ENCODE assay signal across 10 cellular contexts in the genomic region with DNA sequence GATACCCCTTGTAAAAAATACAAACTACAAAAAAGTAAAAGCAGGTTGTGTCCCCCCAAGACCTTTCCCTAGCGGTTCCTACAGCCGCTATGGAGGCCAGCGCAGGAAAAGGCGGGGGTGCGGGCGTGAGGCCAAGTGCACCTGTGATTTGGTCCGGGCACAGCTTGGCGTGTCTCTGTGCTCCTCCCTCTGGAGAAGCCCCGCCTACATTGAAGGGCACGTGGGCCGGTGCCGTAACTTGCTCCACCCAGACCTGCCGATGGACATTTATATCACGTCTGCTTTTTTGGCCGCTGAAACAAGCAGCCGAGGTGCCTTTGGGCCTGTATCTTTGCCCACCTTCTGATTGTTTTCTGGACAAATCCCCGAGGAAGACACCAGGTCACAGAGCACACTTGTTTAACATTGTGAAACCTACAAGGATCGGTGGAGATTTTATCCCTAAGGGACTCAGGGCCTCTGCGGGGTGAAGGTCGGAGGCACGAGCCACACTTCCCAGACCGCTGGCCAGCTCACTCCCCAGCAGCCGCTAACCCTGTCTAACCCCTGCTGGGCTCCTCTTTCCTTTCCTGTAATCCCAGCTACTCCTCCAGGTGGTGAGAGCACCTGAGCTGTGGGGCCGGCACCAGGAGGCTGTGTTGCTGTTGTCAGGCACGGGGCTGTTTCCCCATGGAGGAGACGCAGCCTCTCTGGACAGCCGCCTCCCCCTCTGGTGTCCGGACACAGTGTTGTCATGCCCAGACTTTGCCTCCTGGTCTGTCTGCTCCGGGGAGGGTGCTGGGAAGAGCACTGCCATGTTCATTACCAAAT. TPM values are rescaled to one million over a fixed set of nuclear protein-coding genes. Genes with fewer than 3 reads are reported as not detected.
A peak's percentile ranks its signal among the peaks of the same experiment; 100 is the strongest.
DNase-seq lines count a peak whose midpoint lies in the region; ATAC-seq, FAIRE-seq and TF ChIP-seq lines count a peak whose summit lies in the region.
"Had no signal": no experiment of that assay in that cellular context is flagged by ENCODE, and none has a peak within 500 bp of the region (broad histone marks: within the 10 kb centered on the region; RNA-seq: fewer than 3 reads in every experiment).

No MANE protein-coding gene starts in this region.

- H3K4me3 ChIP-seq in GM12878 (no peak overlapping the region), left lung (no peak overlapping the region)

- H3K27me3 Mint-ChIP-seq in activated naive CD4-positive, alpha-beta T cell treated with anti-CD3 and anti-CD28 coated beads for 36 hours (ENCODE audit: low read depth) = peaks cover 2% of the 10 kb centered on the region

- no peak for TF ChIP-seq RAD21 in GM12878 (IDR thresholded peaks at IDR 0.05; ENCODE audit: insufficient read depth, low read depth, low read length)

- peak; percentile 25 for DNase-seq in activated naive CD4-positive, alpha-beta T cell treated with anti-CD3 and anti-CD28 coated beads for 36 hours
- DNase-seq in activated naive CD4-positive, alpha-beta T cell treated with anti-CD3 and anti-CD28 coated beads, Interleukin-2, amount 50 U/mL, for 16 hours = no peak
- DNase-seq in GM12878 (ENCODE audit: low read depth, low spot score) (no peak), left lung (peak; percentile 80 to 87), ureter (ENCODE audit: low spot score) (peak; percentile 77), NCI-H446 (lab: John Stamatoyannopoulos, UW) (no peak), AG20443 (ENCODE audit: low spot score) (no peak)
- DNase-seq in activated CD4-positive, alpha-beta T cell treated with anti-CD3 and anti-CD28 coated beads for 1 hour = no peak

- H3K27me3 ChIP-seq in GM12878 (replicated peaks in 1 of 2; ENCODE audit: control insufficient read depth in 2 of 2, insufficient read depth in 2 of 2, low read length in 1 of 2) = no peaks in the 10 kb centered on the region; a peak in 2 of 4 replicates
- H3K27me3 ChIP-seq in left lung = no peaks in the 10 kb centered on the region

- no peak overlapping the region for H3K9ac ChIP-seq in GM12878 (ENCODE audit: control insufficient read depth, insufficient read depth, low read length)

- no peaks in the 10 kb centered on the region for H4K20me1 ChIP-seq in GM12878 (ENCODE audit: control insufficient read depth, insufficient read depth)

- no peaks in the 10 kb centered on the region for H3K79me2 ChIP-seq in GM12878 (ENCODE audit: control insufficient read depth, insufficient read depth, low read length)

- H3K4me1 ChIP-seq in GM12878 (ENCODE audit: control insufficient read depth, insufficient read depth, low read length) (no peaks in the 10 kb centered on the region), left lung (peaks cover 40 to 58% of the 10 kb centered on the region in 2 donors)

- TF ChIP-seq CTCF in GM12878 (IDR thresholded peaks at IDR 0.05 in 2 of 3, conservative IDR thresholded peaks at IDR 0.05 in 1 of 3; ENCODE audit: control insufficient read depth in 2 of 3, extremely low read depth in 1 of 3, insufficient read depth in 1 of 3, low read depth in 3 of 3, low read length in 3 of 3) (no peak), left lung (IDR thresholded peaks at IDR 0.05) (no peak)

- no peaks in the 10 kb centered on the region for H3K9me3 ChIP-seq in GM12878 (replicated peaks; ENCODE audit: control insufficient read depth, insufficient read depth, low read length)
- no peaks in the 10 kb centered on the region for H3K9me3 ChIP-seq in left lung

- SMC1A ChIA-PET in GM12878 (lab: Charles Lee; ENCODE audit: uncharacterized antibody, unreplicated experiment) = interaction anchor here (0.9 kb wide), 1 partner anchor 18 kb away, joined by 3 read pairs; no protein-coding TSS in a partner anchor

- H3K9me3 Mint-ChIP-seq in activated naive CD4-positive, alpha-beta T cell treated with anti-CD3 and anti-CD28 coated beads for 36 hours = no peaks in the 10 kb centered on the region
- H3K9me3 Mint-ChIP-seq: CD8-positive, alpha-beta T cell had no signal

- no peak for FAIRE-seq in GM12878 (lab: Jason Lieb, UNC)

- no peak for TF ChIP-seq POLR2A in GM12878 (IDR thresholded peaks at IDR 0.05; ENCODE audit: low read depth, low read length)

- BruUV-seq in GM12878 (replicated peaks; lab: Mats Ljungman, UMichigan) = no TSS peak

- RAD21 ChIA-PET in GM12878 (lab: Charles Lee; ENCODE audit: unreplicated experiment) = no interaction called here

- no peak for TF ChIP-seq EP300 in GM12878 (IDR thresholded peaks at IDR 0.05; ENCODE audit: borderline replicate concordance in 1 of 2, control insufficient read depth in 1 of 2, low read depth in 2 of 2, low read length in 2 of 2)

- H2AFZ ChIP-seq in GM12878 (ENCODE audit: control insufficient read depth, low read depth, low read length) = no peak overlapping the region

- peak; percentile 52 for ATAC-seq in GM12878
- peak; percentile 62 for ATAC-seq in left lung
- ATAC-seq: CD8-positive, alpha-beta T cell had no signal

- 61% methylated on average over 29 of the region's 29 CpGs for WGBS in GM12878 (ENCODE audit: insufficient coverage, insufficient replicate concordance, low lambda C conversion rate, missing lambda C conversion rate)

- no peak overlapping the region for H3K27ac ChIP-seq in GM12878 (ENCODE audit: control insufficient read depth, insufficient read depth)
- peak overlapping the region; percentile 79 to 91 for H3K27ac ChIP-seq in left lung

- no peak overlapping the region for H3K4me2 ChIP-seq in GM12878 (ENCODE audit: control insufficient read depth, insufficient read depth)

- no peaks in the 10 kb centered on the region for H3K36me3 ChIP-seq in GM12878 (ENCODE audit: control insufficient read depth in 2 of 2, insufficient read depth in 2 of 2, low read length in 1 of 2)
- H3K36me3 ChIP-seq in left lung = no peaks in the 10 kb centered on the region

- in situ Hi-C loops in GM12878 (cut with MboI) = no loop called here

- POLR2A ChIA-PET in GM12878 (lab: Charles Lee) = no interaction called here

- intact Hi-C loops in activated naive CD4-positive, alpha-beta T cell treated with anti-CD3 and anti-CD28 coated beads for 36 hours (cut with micrococcal nuclease) = no loop called here
- intact Hi-C loops in GM12878 (cut with micrococcal nuclease; ENCODE audit: unreplicated experiment) = no loop called here
- intact Hi-C loops in left lung (cut with DNase I) = no loop called here

- H3K27ac Mint-ChIP-seq in activated naive CD4-positive, alpha-beta T cell treated with anti-CD3 and anti-CD28 coated beads for 36 hours = no peak overlapping the region
- H3K27ac Mint-ChIP-seq: activated naive CD8-positive, alpha-beta T cell; CD8-positive, alpha-beta T cell had no signal

- H3K36me3 Mint-ChIP-seq in activated naive CD4-positive, alpha-beta T cell treated with anti-CD3 and anti-CD28 coated beads for 36 hours (ENCODE audit: low read depth) = no peaks in the 10 kb centered on the region
- H3K36me3 Mint-ChIP-seq: activated naive CD8-positive, alpha-beta T cell; CD8-positive, alpha-beta T cell had no signal

- CTCF ChIA-PET in activated naive CD4-positive, alpha-beta T cell treated with anti-CD3 and anti-CD28 coated beads for 36 hours (lab: Charles Lee) = no interaction called here
- CTCF ChIA-PET in GM12878 (lab: Yijun Ruan, JAX) = no interaction called here

- peaks cover 4% of the 10 kb centered on the region for H3K4me1 Mint-ChIP-seq in activated naive CD4-positive, alpha-beta T cell treated with anti-CD3 and anti-CD28 coated beads for 36 hours (ENCODE audit: low read depth)

- H3K4me3 Mint-ChIP-seq in activated naive CD4-positive, alpha-beta T cell treated with anti-CD3 and anti-CD28 coated beads for 36 hours = no peak overlapping the region
- H3K4me3 Mint-ChIP-seq: activated naive CD8-positive, alpha-beta T cell; CD8-positive, alpha-beta T cell had no signal

TF ChIP-seq in GM12878, 131 proteins besides CTCF, POLR2A, EP300 and RAD21 (continues in another document):
- TF ChIP-seq ZNF384 (IDR thresholded peaks at IDR 0.05; ENCODE audit: borderline replicate concordance, low read depth, low read length) (no peak), IKZF2 (IDR thresholded peaks at IDR 0.05) (no peak), WRNIP1 (IDR thresholded peaks at IDR 0.05; ENCODE audit: borderline replicate concordance, low read depth, low read length) (no peak)
- TF ChIP-seq, protein P1, sequence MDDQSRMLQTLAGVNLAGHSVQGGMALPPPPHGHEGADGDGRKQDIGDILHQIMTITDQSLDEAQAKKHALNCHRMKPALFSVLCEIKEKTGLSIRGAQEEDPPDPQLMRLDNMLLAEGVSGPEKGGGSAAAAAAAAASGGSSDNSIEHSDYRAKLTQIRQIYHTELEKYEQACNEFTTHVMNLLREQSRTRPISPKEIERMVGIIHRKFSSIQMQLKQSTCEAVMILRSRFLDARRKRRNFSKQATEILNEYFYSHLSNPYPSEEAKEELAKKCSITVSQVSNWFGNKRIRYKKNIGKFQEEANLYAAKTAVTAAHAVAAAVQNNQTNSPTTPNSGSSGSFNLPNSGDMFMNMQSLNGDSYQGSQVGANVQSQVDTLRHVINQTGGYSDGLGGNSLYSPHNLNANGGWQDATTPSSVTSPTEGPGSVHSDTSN (IDR thresholded peaks at IDR 0.05; ENCODE audit: insufficient replicate concordance, low read depth, low read length) = no peak

RNA-seq across cellular contexts. Expression of gene INPP5A, which starts 18.8 kb away (rescaled TPM):
- total RNA-seq in activated naive CD4-positive, alpha-beta T cell treated with anti-CD3 and anti-CD28 coated beads for 36 hours = 10 to 100 TPM; 17.3 to 19.5 TPM
- total RNA-seq in GM12878 (2013; cell fraction: nucleolus; rRNA removed) = 48.1 and 49.5 TPM in 2 replicates
- 9.3 and 12.8 TPM in 2 replicates for total RNA-seq in GM12878 (2014; rRNA removed)
- total RNA-seq in GM12878 (2014; rRNA removed; fragmentation: Illumina TruSeq; extraction: Trizol) = 7.8 and 8.8 TPM in 2 replicates
- total RNA-seq in GM12878 (2021) = 13.3 and 15.0 TPM in 2 replicates
- 2.9 TPM for polyA plus RNA-seq in GM12878 (2011; ENCODE audit: low read depth)
- 12.3 and 14.7 TPM in 2 replicates for polyA plus RNA-seq in GM12878 (2011; rRNA removed)
- polyA plus RNA-seq in GM12878 (2011; cell fraction: cytosol; rRNA removed) = 11.5 and 13.5 TPM in 2 replicates
- polyA plus RNA-seq in GM12878 (2011; cell fraction: nucleus; rRNA removed) = 22.4 and 29.0 TPM in 2 replicates
- polyA plus RNA-seq in GM12878 (2012) = 3.6 and 5.4 TPM in 2 replicates
- 4.8 and 4.9 TPM in 2 replicates for polyA plus RNA-seq in GM12878 (2014; fragmentation: Illumina TruSeq; extraction: Trizol)
- polyA plus RNA-seq in GM12878 (2014; fragmentation: Nextera tagmentation; extraction: Ambion mirVana) = 1 to 10 TPM in 1 of 2 experiments, under 1 TPM in 1; 0.52 to 1.7 TPM
- 8.0 and 9.0 TPM in 2 replicates for polyA plus RNA-seq in GM12878 (2014; rRNA removed)
- polyA plus RNA-seq in GM12878 (2016; fragmentation: Nextera tagmentation; extraction: Ambion mirVana) = under 1 TPM; 0.69 to 0.74 TPM
- polyA minus RNA-seq in GM12878 (2011; rRNA and poly(A)+ RNA removed) = 18.4 and 20.3 TPM in 2 replicates
- polyA minus RNA-seq in GM12878 (2011; cell fraction: cytosol; rRNA and poly(A)+ RNA removed) = 8.1 and 10.2 TPM in 2 replicates
- 27.4 and 28.0 TPM in 2 replicates for polyA minus RNA-seq in GM12878 (2011; cell fraction: nucleus; rRNA and poly(A)+ RNA removed)
- 10 to 100 TPM; 32.0 to 37.0 TPM for total RNA-seq in left lung
- total RNA-seq in ureter = 63.5 TPM

Comparison
In these comparisons a context has a peak if more than half of its experiments do, and no peak if none do; other contexts are left out.
1. DNase-seq: peak in activated naive CD4-positive, alpha-beta T cell treated with anti-CD3 and anti-CD28 coated beads for 36 hours (single experiment), left lung (2 of 2) and ureter (single experiment); none in activated naive CD4-positive, alpha-beta T cell treated with anti-CD3 and anti-CD28 coated beads, Interleukin-2, amount 50 U/mL, for 16 hours (single experiment), GM12878 (single experiment), NCI-H446 (0 of 2), AG20443 (single experiment) and activated CD4-positive, alpha-beta T cell treated with anti-CD3 and anti-CD28 coated beads for 1 hour (single experiment).